ENCODE assay signal across 19 cellular contexts in the genomic region with DNA sequence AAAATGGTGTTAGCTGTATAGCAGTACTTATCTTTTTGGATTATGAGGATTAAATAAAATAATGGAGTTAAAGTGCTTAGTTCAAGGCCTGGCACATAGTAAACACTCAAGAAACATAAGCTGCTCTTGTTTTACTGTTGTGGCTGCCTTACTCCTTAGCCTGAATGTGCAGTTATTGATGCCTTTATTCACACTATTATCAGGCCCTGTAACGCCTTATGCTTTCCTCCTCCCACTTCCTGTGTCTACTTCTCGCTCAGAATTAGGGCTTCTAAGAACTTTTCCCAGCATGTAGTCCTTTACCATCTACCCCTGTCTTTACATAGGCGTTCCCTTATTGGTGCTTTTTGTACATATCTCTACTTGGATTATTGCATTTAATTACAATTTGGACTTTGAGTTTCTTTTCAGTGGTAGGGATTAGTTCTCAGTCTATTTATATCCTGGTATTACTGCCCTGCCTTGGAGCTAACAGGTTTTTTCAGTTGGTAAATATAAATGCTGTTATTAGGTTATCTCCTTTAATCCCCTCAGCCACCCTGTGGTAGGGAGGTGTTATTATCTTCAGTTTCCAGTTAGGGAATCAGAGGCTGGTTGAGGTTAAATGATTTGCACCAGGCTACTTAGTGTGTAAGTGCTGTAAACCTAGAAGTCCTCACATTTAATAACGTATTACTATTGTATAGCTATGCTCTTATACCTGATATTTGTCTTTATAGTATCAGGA.
DNase-seq lines count a peak whose midpoint lies in the region; ATAC-seq and TF ChIP-seq lines count a peak whose summit lies in the region.
"Had no signal": no experiment of that assay in that cellular context is flagged by ENCODE, and none has a peak within 500 bp of the region (broad histone marks: within the 10 kb centered on the region; RNA-seq: fewer than 3 reads in every experiment).

No MANE protein-coding gene starts in this region.

- H3K9me3 Mint-ChIP-seq in activated CD8-positive, alpha-beta T cell treated with anti-CD3 and anti-CD28 coated beads for 36 hours, result peaks cover 13% of the 10 kb centered on the region
- peaks cover 9% of the 10 kb centered on the region for H3K9me3 Mint-ChIP-seq in activated CD8-positive, alpha-beta T cell treated with anti-CD3 and anti-CD28 coated beads, Interleukin-2, amount 10 ng/mL, durations not matched to agents 7 days and 5 days (ENCODE audit: insufficient read depth)
- peaks cover 4 to 8% of the 10 kb centered on the region in 2 donors for H3K9me3 Mint-ChIP-seq in effector memory CD8-positive, alpha-beta T cell
- peaks cover 9% of the 10 kb centered on the region for H3K9me3 Mint-ChIP-seq in progenitor cell of endocrine pancreas (ENCODE audit: low read depth)
- H3K9me3 Mint-ChIP-seq in CD4-positive, alpha-beta T cell, result peaks cover 4% of the 10 kb centered on the region

- no peaks in the 10 kb centered on the region for H3K4me1 ChIP-seq in adrenal gland (replicated peaks in 1 of 2)
- H3K4me1 ChIP-seq: A549, ascending aorta, upper lobe of right lung had no signal

- H3K4me3 Mint-ChIP-seq in activated CD8-positive, alpha-beta T cell treated with anti-CD3 and anti-CD28 coated beads for 36 hours, result no peak overlapping the region
- H3K4me3 Mint-ChIP-seq in activated CD8-positive, alpha-beta T cell treated with anti-CD3 and anti-CD28 coated beads, Interleukin-2, amount 10 ng/mL, durations not matched to agents 7 days and 5 days, result no peak overlapping the region
- H3K4me3 Mint-ChIP-seq in effector memory CD8-positive, alpha-beta T cell, result no peak overlapping the region
- H3K4me3 Mint-ChIP-seq in progenitor cell of endocrine pancreas (ENCODE audit: low read depth), result no peak overlapping the region
- H3K4me3 Mint-ChIP-seq in CD4-positive, alpha-beta T cell, result no peak overlapping the region

- no peaks in the 10 kb centered on the region for H3K27me3 ChIP-seq in CD4-positive, alpha-beta T cell (ENCODE audit: control insufficient read depth, insufficient read depth, low read length)
- no peaks in the 10 kb centered on the region for H3K27me3 ChIP-seq in adrenal gland
- H3K27me3 ChIP-seq: ascending aorta, heart left ventricle, pancreas, upper lobe of right lung had no signal

- no peak for TF ChIP-seq CTCF in activated CD8-positive, alpha-beta T cell treated with anti-CD3 and anti-CD28 coated beads for 36 hours (IDR thresholded peaks at IDR 0.05)
- TF ChIP-seq CTCF in progenitor cell of endocrine pancreas (IDR thresholded peaks at IDR 0.05; ENCODE audit: unreplicated experiment), result peak; percentile 16
- TF ChIP-seq CTCF in CD4-positive, alpha-beta T cell (IDR thresholded peaks at IDR 0.05), result no peak
- TF ChIP-seq CTCF in adrenal gland (IDR thresholded peaks at IDR 0.05), result no peak

- no peak overlapping the region for H3K4me3 ChIP-seq in adrenal gland
- H3K4me3 ChIP-seq: A549, ascending aorta, HAP-1, heart left ventricle, pancreas, upper lobe of right lung had no signal

- CTCF ChIA-PET in activated CD8-positive, alpha-beta T cell treated with anti-CD3 and anti-CD28 coated beads for 36 hours (lab: Charles Lee), result interaction anchor here (3.0 to 8.9 kb wide), 2 partner anchors 75 to 417 kb away, joined by 14 to 116 read pairs; no protein-coding TSS in a partner anchor
- CTCF ChIA-PET in activated CD8-positive, alpha-beta T cell treated with anti-CD3 and anti-CD28 coated beads, Interleukin-2, amount 10 ng/mL, durations not matched to agents 7 days and 5 days (lab: Charles Lee), result interaction anchor here (0.7 to 9.2 kb wide), 3 partner anchors 74 to 417 kb away, joined by 3 to 204 read pairs (median 3); no protein-coding TSS in a partner anchor
- CTCF ChIA-PET in CD4-positive, alpha-beta T cell (lab: Charles Lee), result interaction anchor here (1.0 to 2.1 kb wide), 3 partner anchors 75 to 417 kb away, joined by 3 to 8 read pairs (median 3); no protein-coding TSS in a partner anchor

- POLR2A ChIA-PET in activated CD8-positive, alpha-beta T cell treated with anti-CD3 and anti-CD28 coated beads for 36 hours (lab: Charles Lee), result interaction anchor here (0.9 kb wide), 1 partner anchor 8 kb away, joined by 3 read pairs; no protein-coding TSS in a partner anchor
- POLR2A ChIA-PET in activated CD8-positive, alpha-beta T cell treated with anti-CD3 and anti-CD28 coated beads, Interleukin-2, amount 10 ng/mL, durations not matched to agents 7 days and 5 days (lab: Charles Lee), result no interaction called here
- POLR2A ChIA-PET in CD4-positive, alpha-beta T cell (lab: Charles Lee), result no interaction called here

- ATAC-seq in activated CD8-positive, alpha-beta T cell treated with anti-CD3 and anti-CD28 coated beads for 36 hours, result no peak
- ATAC-seq in activated CD8-positive, alpha-beta T cell treated with anti-CD3 and anti-CD28 coated beads, Interleukin-2, amount 10 ng/mL, durations not matched to agents 7 days and 5 days, result no peak
- ATAC-seq in effector memory CD8-positive, alpha-beta T cell (replicated peaks), result peak; percentile 39
- no peak for ATAC-seq in HG03354 (IDR thresholded peaks at IDR 0.05; ENCODE audit: poor library complexity, severe bottlenecking, unreplicated experiment)
- no peak for ATAC-seq in CD4-positive, alpha-beta T cell (ENCODE audit: poor library complexity)
- ATAC-seq: A549; stimulated activated naive CD8-positive, alpha-beta T cell treated with anti-CD3 and anti-CD28 coated beads, Interleukin-15, Interleukin-2, amounts not matched to agents 100 U/mL and 50 U/mL, for 24 hours; upper lobe of right lung had no signal

- H3K36me3 Mint-ChIP-seq in activated CD8-positive, alpha-beta T cell treated with anti-CD3 and anti-CD28 coated beads for 36 hours (ENCODE audit: low read depth), result peaks cover 42% of the 10 kb centered on the region
- H3K36me3 Mint-ChIP-seq in activated CD8-positive, alpha-beta T cell treated with anti-CD3 and anti-CD28 coated beads, Interleukin-2, amount 10 ng/mL, durations not matched to agents 7 days and 5 days (ENCODE audit: low read depth), result peaks cover 45% of the 10 kb centered on the region
- H3K36me3 Mint-ChIP-seq in effector memory CD8-positive, alpha-beta T cell (ENCODE audit: insufficient read depth), result peaks cover 9% of the 10 kb centered on the region
- H3K36me3 Mint-ChIP-seq in progenitor cell of endocrine pancreas (ENCODE audit: insufficient read depth), result peaks cover 42% of the 10 kb centered on the region
- H3K36me3 Mint-ChIP-seq in CD4-positive, alpha-beta T cell (ENCODE audit: low read depth), result peaks cover 54% of the 10 kb centered on the region

- peaks cover 23% of the 10 kb centered on the region for H3K4me1 Mint-ChIP-seq in activated CD8-positive, alpha-beta T cell treated with anti-CD3 and anti-CD28 coated beads for 36 hours (ENCODE audit: low read depth)
- peaks cover 25% of the 10 kb centered on the region for H3K4me1 Mint-ChIP-seq in activated CD8-positive, alpha-beta T cell treated with anti-CD3 and anti-CD28 coated beads, Interleukin-2, amount 10 ng/mL, durations not matched to agents 7 days and 5 days (ENCODE audit: low read depth)
- H3K4me1 Mint-ChIP-seq in effector memory CD8-positive, alpha-beta T cell (ENCODE audit: low read depth in 2 of 2), result peaks cover 5 to 13% of the 10 kb centered on the region in 2 donors
- peaks cover 25% of the 10 kb centered on the region for H3K4me1 Mint-ChIP-seq in progenitor cell of endocrine pancreas (ENCODE audit: low read depth)
- H3K4me1 Mint-ChIP-seq in CD4-positive, alpha-beta T cell (ENCODE audit: low read depth), result peaks cover 5% of the 10 kb centered on the region

- H3K27me3 Mint-ChIP-seq in activated CD8-positive, alpha-beta T cell treated with anti-CD3 and anti-CD28 coated beads for 36 hours, result no peaks in the 10 kb centered on the region
- no peaks in the 10 kb centered on the region for H3K27me3 Mint-ChIP-seq in activated CD8-positive, alpha-beta T cell treated with anti-CD3 and anti-CD28 coated beads, Interleukin-2, amount 10 ng/mL, durations not matched to agents 7 days and 5 days (ENCODE audit: low read depth)
- no peaks in the 10 kb centered on the region for H3K27me3 Mint-ChIP-seq in effector memory CD8-positive, alpha-beta T cell
- no peaks in the 10 kb centered on the region for H3K27me3 Mint-ChIP-seq in progenitor cell of endocrine pancreas
- H3K27me3 Mint-ChIP-seq in CD4-positive, alpha-beta T cell, result no peaks in the 10 kb centered on the region

- intact Hi-C loops in activated CD8-positive, alpha-beta T cell treated with anti-CD3 and anti-CD28 coated beads for 36 hours (cut with micrococcal nuclease), result no loop called here
- intact Hi-C loops in CD4-positive, alpha-beta T cell (cut with DNase I, micrococcal nuclease), result loop anchor here in 1 of 2 experiments (5.0 kb wide), 1 partner anchor 562 kb away; no protein-coding TSS in a partner anchor
- intact Hi-C loops in adrenal gland (cut with DNase I), result loop anchor here in 1 of 2 donors (10.0 kb wide), 1 partner anchor 320 kb away; no protein-coding TSS in a partner anchor

- WGBS in adrenal gland, 4 donors, result 89 to 96% (median 93%) methylated on average over 4 of the region's 4 CpGs

- no peak for DNase-seq in activated CD8-positive, alpha-beta T cell treated with anti-CD3 and anti-CD28 coated beads for 36 hours
- DNase-seq in activated CD8-positive, alpha-beta T cell treated with anti-CD3 and anti-CD28 coated beads, Interleukin-2, amount 10 ng/mL, durations not matched to agents 7 days and 5 days, result no peak
- DNase-seq in NAMALWA (ENCODE audit: low spot score) (peak; percentile 5), progenitor cell of endocrine pancreas (ENCODE audit: low spot score, unreplicated experiment) (no peak), adrenal gland (no peak)
- no peak for DNase-seq in effector memory CD8-positive, alpha-beta T cell
- DNase-seq in CD4-positive, alpha-beta T cell, result no peak
- DNase-seq: activated CD4-positive, alpha-beta T cell treated with anti-CD3 and anti-CD28 coated beads, Interleukin-2, amount 50 U/mL, for 48 hours; heart left ventricle; NCI-H1105 treated with DMSO at 0.1 percent for 48 hours; pancreas; SIG-M5; stimulated activated naive CD8-positive, alpha-beta T cell treated with anti-CD3 and anti-CD28 coated beads, Interleukin-15, Interleukin-2, amounts not matched to agents 100 U/mL and 50 U/mL, for 24 hours; T1000; upper lobe of right lung had no signal

- H3K36me3 ChIP-seq in adrenal gland (replicated peaks in 1 of 2), result no peaks in the 10 kb centered on the region
- H3K36me3 ChIP-seq: upper lobe of right lung had no signal

- no peak for TF ChIP-seq POLR2A in adrenal gland (IDR thresholded peaks at IDR 0.05)

- no peak overlapping the region for H3K27ac ChIP-seq in CD4-positive, alpha-beta T cell (ENCODE audit: low read depth, low read length)
- H3K27ac ChIP-seq in adrenal gland, result no peak overlapping the region
- H3K27ac ChIP-seq: A549, ascending aorta, heart left ventricle, pancreas, upper lobe of right lung had no signal

- H3K9me3 ChIP-seq in CD4-positive, alpha-beta T cell (ENCODE audit: control insufficient read depth, low read length), result peaks cover 14% of the 10 kb centered on the region
- peaks cover 0 to 9% (median 9%) of the 10 kb centered on the region in 3 donors for H3K9me3 ChIP-seq in adrenal gland (replicated peaks in 1 of 3)

- H3K27ac Mint-ChIP-seq in activated CD8-positive, alpha-beta T cell treated with anti-CD3 and anti-CD28 coated beads for 36 hours, result peak overlapping the region; percentile 40
- H3K27ac Mint-ChIP-seq in activated CD8-positive, alpha-beta T cell treated with anti-CD3 and anti-CD28 coated beads, Interleukin-2, amount 10 ng/mL, durations not matched to agents 7 days and 5 days, result no peak overlapping the region
- H3K27ac Mint-ChIP-seq in effector memory CD8-positive, alpha-beta T cell, result peak overlapping the region in 1 of 2 donors; percentile 14
- no peak overlapping the region for H3K27ac Mint-ChIP-seq in progenitor cell of endocrine pancreas
- no peak overlapping the region for H3K27ac Mint-ChIP-seq in CD4-positive, alpha-beta T cell
